8 cellular contexts compared by ENCODE assay signal in the genomic region with DNA sequence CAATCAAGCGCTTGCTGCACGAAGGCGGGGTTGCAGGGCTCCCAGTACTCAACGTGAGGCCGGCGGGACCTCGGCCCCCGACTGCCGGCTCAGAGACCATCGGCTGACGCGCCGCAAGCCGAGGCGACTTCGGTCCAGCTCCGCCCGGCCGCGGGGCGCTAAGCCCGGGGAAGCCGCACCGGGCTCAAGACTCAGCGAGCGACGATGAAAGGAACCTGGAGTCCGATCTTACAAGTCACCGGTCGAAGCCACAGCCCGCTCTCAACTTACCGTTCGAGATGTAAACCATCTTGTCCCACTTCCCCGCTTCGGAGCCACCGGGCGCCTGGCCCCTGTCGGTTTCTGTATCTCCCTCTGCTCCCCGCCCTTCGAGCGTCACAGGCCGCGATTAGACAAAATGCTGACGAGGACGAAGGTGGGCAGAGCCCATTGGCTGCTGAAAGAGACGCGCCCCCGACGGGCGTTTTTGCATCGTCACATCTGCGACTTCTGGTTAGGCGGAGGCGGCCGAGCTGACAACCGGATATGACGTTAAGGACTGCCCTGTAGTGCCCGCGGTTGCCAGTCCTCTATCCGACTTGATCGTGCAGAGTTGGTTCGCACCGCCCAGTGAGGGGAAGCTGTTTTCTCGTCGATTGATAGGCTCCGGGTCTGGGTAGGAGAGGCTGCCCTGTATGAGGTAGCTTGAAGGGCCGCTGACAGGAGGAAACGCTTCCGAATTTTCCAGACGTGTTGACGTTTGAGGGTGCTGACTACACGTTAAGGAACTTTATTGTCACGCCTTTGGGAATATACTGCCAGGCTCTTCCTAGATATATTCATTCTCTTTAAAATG. TPM values are rescaled to one million over a fixed set of nuclear protein-coding genes. Genes with fewer than 3 reads are reported as not detected.
DNase-seq lines count a peak whose midpoint lies in the region; ATAC-seq and TF ChIP-seq lines count a peak whose summit lies in the region.

TSS of gene SELENOK (minus strand) at position 360 of the 835 bp plus-strand sequence.

- POLR2A ChIA-PET in SK-N-SH (lab: Yijun Ruan, JAX), result interaction anchor here (0.9 to 1.6 kb wide), 4 partner anchors 10 to 544 kb away, joined by 3 to 8 read pairs (median 4); partner anchors contain the start of genes ACTR8 and DCP1A

- H4K20me1 ChIP-seq in SK-N-SH (ENCODE audit: insufficient read depth), result no peaks in the 10 kb centered on the region

- peaks cover 7% of the 10 kb centered on the region for H3F3A ChIP-seq in SK-N-SH (replicated peaks; ENCODE audit: insufficient read depth)

- H3K27me3 ChIP-seq in SK-N-SH (ENCODE audit: insufficient read depth), result no peaks in the 10 kb centered on the region
- no peaks in the 10 kb centered on the region for H3K27me3 ChIP-seq in gastroesophageal sphincter
- H3K27me3 ChIP-seq in neutrophil, result peaks cover 40% of the 10 kb centered on the region

- CTCF ChIA-PET in SK-N-SH (lab: Yijun Ruan, JAX), result interaction anchor here (1.1 to 1.5 kb wide), 4 partner anchors 47 to 544 kb away, joined by 3 to 5 read pairs (median 3); partner anchors contain the start of gene DCP1A

- H3K9me2 ChIP-seq in SK-N-SH, result no peaks in the 10 kb centered on the region

- H3K36me3 ChIP-seq in SK-N-SH (replicated peaks in 1 of 2; ENCODE audit: control insufficient read depth in 1 of 2, insufficient read depth in 2 of 2, low read length in 1 of 2) (peaks cover 11% of the 10 kb centered on the region in 2 experiments), gastroesophageal sphincter (peaks cover 0 to 16% of the 10 kb centered on the region in 2 donors), neutrophil (peaks cover 16% of the 10 kb centered on the region)

- H3K4me3 ChIP-seq in SK-N-SH (ENCODE audit: low read depth in 2 of 2, low read length in 1 of 2), result peak within 1 kb of the TSS; percentile 88 to 100
- peak within 1 kb of the TSS; percentile 82 to 96 for H3K4me3 ChIP-seq in gastroesophageal sphincter
- peak within 1 kb of the TSS; percentile 67 to 91 for H3K4me3 ChIP-seq in neutrophil (ENCODE audit: low read depth in 1 of 2, low read length in 1 of 2)

- TF ChIP-seq POLR2A in gastroesophageal sphincter (IDR thresholded peaks at IDR 0.05), result peak; percentile 95 to 96

- no peak for TF ChIP-seq RAD21 in SK-N-SH (IDR thresholded peaks at IDR 0.05; ENCODE audit: low read length)

- TF ChIP-seq CTCF in SK-N-SH (IDR thresholded peaks at IDR 0.05), result no peak
- TF ChIP-seq CTCF in gastroesophageal sphincter (IDR thresholded peaks at IDR 0.05), result no peak
- peak; percentile 29 for TF ChIP-seq CTCF in neutrophil (IDR thresholded peaks at IDR 0.05)

- peak within 1 kb of the TSS; percentile 85 for H3K4me2 ChIP-seq in SK-N-SH

- ATAC-seq in HG02571 (IDR thresholded peaks at IDR 0.05; ENCODE audit: unreplicated experiment) (peak; percentile 95), gastroesophageal sphincter (peak; percentile 97)

- under 1% methylated on average over 52 of the region's 73 CpGs for WGBS in SK-N-SH (ENCODE audit: low lambda C conversion rate)
- WGBS in gastroesophageal sphincter (ENCODE audit: low coverage in 1 of 2), 2 donors, result 0 to 2% methylated on average over 10 to 12 of the region's 73 CpGs

- H3K9me3 ChIP-seq in SK-N-SH (no peaks in the 10 kb centered on the region), gastroesophageal sphincter (no peaks in the 10 kb centered on the region), neutrophil (no peaks in the 10 kb centered on the region)

- TF ChIP-seq EP300 in SK-N-SH (IDR thresholded peaks at IDR 0.05; ENCODE audit: borderline replicate concordance in 1 of 2, low read depth in 1 of 2, low read length in 1 of 2) (peak in 1 of 2 experiments; percentile 41; a peak in 2 of 4 replicates), gastroesophageal sphincter (IDR thresholded peaks at IDR 0.05) (peak; percentile 3)

- peaks cover 47% of the 10 kb centered on the region for H3K79me2 ChIP-seq in SK-N-SH (ENCODE audit: insufficient read depth)

- H3K4me1 ChIP-seq in SK-N-SH (ENCODE audit: control insufficient read depth in 1 of 2, insufficient read depth in 2 of 2, low read depth in 1 of 2, low read length in 1 of 2) (peaks cover 0 to 14% of the 10 kb centered on the region in 2 experiments; a peak in 2 of 4 replicates), gastroesophageal sphincter (peaks cover 10 to 33% (median 12%) of the 10 kb centered on the region in 3 donors), neutrophil (ENCODE audit: control insufficient read depth in 1 of 2, insufficient read depth in 1 of 2, low read depth in 1 of 2, low read length in 1 of 2) (peaks cover 21% of the 10 kb centered on the region in 2 experiments)

- peak within 1 kb of the TSS; percentile 87 for H2AFZ ChIP-seq in SK-N-SH (ENCODE audit: low read depth)

- DNase-seq in GM04504 (ENCODE audit: low read depth) (peak; percentile 98), NCI-H1048 (lab: John Stamatoyannopoulos, UW) (peak; percentile 99), SK-N-SH (peak; percentile 91), substantia nigra (lab: John Stamatoyannopoulos, UW) (peak; percentile 74 to 100 (median 98))
- DNase-seq in activated naive CD4-positive, alpha-beta T cell treated with anti-CD3 and anti-CD28 coated beads, Interleukin-2, amount 50 U/mL, for 16 hours, result peak; percentile 96

- H3K27ac ChIP-seq in SK-N-SH (ENCODE audit: low read depth in 2 of 2, low read length in 1 of 2), result peak within 1 kb of the TSS; percentile 78 to 81
- peak within 1 kb of the TSS; percentile 87 to 98 (median 95) for H3K27ac ChIP-seq in gastroesophageal sphincter
- H3K27ac ChIP-seq in neutrophil, result peak within 1 kb of the TSS; percentile 96
- H3K27ac ChIP-seq in substantia nigra (ENCODE audit: low read depth, low read length, poor library complexity, severe bottlenecking), result peak within 1 kb of the TSS; percentile 76

- peak within 1 kb of the TSS; percentile 78 for H3K9ac ChIP-seq in SK-N-SH

TF ChIP-seq in SK-N-SH, 30 proteins besides CTCF, POLR2A, EP300 and RAD21 (continues in another document):
- peak; percentile 93 for TF ChIP-seq RFX5 (IDR thresholded peaks at IDR 0.05; ENCODE audit: low read length)
- no peak for TF ChIP-seq TEAD4 (IDR thresholded peaks at IDR 0.05; ENCODE audit: borderline replicate concordance, insufficient read depth)
- TF ChIP-seq, protein P1, sequence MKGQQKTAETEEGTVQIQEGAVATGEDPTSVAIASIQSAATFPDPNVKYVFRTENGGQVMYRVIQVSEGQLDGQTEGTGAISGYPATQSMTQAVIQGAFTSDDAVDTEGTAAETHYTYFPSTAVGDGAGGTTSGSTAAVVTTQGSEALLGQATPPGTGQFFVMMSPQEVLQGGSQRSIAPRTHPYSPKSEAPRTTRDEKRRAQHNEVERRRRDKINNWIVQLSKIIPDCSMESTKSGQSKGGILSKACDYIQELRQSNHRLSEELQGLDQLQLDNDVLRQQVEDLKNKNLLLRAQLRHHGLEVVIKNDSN (IDR thresholded peaks at IDR 0.05; ENCODE audit: borderline replicate concordance, low read depth), result no peak
- peak; percentile 12; the same call in 1 of the 2 replicates for TF ChIP-seq RCOR1 (IDR thresholded peaks at IDR 0.05; ENCODE audit: low read length)
- peak; percentile 77; the same call in 1 of the 2 replicates for TF ChIP-seq TAF1 (IDR thresholded peaks at IDR 0.05; ENCODE audit: borderline replicate concordance, low read depth, low read length)
- TF ChIP-seq, protein P2, sequence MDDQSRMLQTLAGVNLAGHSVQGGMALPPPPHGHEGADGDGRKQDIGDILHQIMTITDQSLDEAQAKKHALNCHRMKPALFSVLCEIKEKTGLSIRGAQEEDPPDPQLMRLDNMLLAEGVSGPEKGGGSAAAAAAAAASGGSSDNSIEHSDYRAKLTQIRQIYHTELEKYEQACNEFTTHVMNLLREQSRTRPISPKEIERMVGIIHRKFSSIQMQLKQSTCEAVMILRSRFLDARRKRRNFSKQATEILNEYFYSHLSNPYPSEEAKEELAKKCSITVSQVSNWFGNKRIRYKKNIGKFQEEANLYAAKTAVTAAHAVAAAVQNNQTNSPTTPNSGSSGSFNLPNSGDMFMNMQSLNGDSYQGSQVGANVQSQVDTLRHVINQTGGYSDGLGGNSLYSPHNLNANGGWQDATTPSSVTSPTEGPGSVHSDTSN (IDR thresholded peaks at IDR 0.05), result peak; percentile 37
- peak; percentile 90 for TF ChIP-seq MXI1 (IDR thresholded peaks at IDR 0.05; ENCODE audit: low read depth, low read length)
- peak; percentile 92 for TF ChIP-seq GABPA (IDR thresholded peaks at IDR 0.05; ENCODE audit: low read depth)
- no peak for TF ChIP-seq NFIC (IDR thresholded peaks at IDR 0.05; ENCODE audit: borderline replicate concordance)
- no peak for TF ChIP-seq RXRA (IDR thresholded peaks at IDR 0.05; ENCODE audit: borderline replicate concordance, low read depth)
- TF ChIP-seq, protein P3, sequence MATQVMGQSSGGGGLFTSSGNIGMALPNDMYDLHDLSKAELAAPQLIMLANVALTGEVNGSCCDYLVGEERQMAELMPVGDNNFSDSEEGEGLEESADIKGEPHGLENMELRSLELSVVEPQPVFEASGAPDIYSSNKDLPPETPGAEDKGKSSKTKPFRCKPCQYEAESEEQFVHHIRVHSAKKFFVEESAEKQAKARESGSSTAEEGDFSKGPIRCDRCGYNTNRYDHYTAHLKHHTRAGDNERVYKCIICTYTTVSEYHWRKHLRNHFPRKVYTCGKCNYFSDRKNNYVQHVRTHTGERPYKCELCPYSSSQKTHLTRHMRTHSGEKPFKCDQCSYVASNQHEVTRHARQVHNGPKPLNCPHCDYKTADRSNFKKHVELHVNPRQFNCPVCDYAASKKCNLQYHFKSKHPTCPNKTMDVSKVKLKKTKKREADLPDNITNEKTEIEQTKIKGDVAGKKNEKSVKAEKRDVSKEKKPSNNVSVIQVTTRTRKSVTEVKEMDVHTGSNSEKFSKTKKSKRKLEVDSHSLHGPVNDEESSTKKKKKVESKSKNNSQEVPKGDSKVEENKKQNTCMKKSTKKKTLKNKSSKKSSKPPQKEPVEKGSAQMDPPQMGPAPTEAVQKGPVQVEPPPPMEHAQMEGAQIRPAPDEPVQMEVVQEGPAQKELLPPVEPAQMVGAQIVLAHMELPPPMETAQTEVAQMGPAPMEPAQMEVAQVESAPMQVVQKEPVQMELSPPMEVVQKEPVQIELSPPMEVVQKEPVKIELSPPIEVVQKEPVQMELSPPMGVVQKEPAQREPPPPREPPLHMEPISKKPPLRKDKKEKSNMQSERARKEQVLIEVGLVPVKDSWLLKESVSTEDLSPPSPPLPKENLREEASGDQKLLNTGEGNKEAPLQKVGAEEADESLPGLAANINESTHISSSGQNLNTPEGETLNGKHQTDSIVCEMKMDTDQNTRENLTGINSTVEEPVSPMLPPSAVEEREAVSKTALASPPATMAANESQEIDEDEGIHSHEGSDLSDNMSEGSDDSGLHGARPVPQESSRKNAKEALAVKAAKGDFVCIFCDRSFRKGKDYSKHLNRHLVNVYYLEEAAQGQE (IDR thresholded peaks at IDR 0.05; ENCODE audit: low read depth, low read length), result no peak
- no peak for TF ChIP-seq SMC3 (IDR thresholded peaks at IDR 0.05; ENCODE audit: low read depth, low read length)
- TF ChIP-seq TCF12 (IDR thresholded peaks at IDR 0.05), result no peak; the same call in 1 of the 2 replicates
- no peak for TF ChIP-seq NRF1 (IDR thresholded peaks at IDR 0.05; ENCODE audit: low read depth, low read length)

RNA-seq across cellular contexts. Expression of gene SELENOK, which starts in this region (rescaled TPM):
- 29.2 and 32.1 TPM in 2 replicates for polyA plus RNA-seq in SK-N-SH (2012; rRNA removed)
- 40.3 and 55.4 TPM in 2 replicates for polyA plus RNA-seq in SK-N-SH (2012; cell fraction: cytosol; rRNA removed)
- 10.2 and 16.8 TPM in 2 replicates for polyA plus RNA-seq in SK-N-SH (2012; cell fraction: nucleus; rRNA removed)
- total RNA-seq in gastroesophageal sphincter, result 10 to 100 TPM; 42.2 to 76.7 (median 63.4) TPM

Comparison
In these comparisons a context has a peak if more than half of its experiments do, and no peak if none do; other contexts are left out.
1. Peak in every context shown above with its lines: DNase-seq, ATAC-seq, H3K4me3 ChIP-seq and H3K27ac ChIP-seq.